1 cellular context compared by ENCODE assay signal in the genomic region with DNA sequence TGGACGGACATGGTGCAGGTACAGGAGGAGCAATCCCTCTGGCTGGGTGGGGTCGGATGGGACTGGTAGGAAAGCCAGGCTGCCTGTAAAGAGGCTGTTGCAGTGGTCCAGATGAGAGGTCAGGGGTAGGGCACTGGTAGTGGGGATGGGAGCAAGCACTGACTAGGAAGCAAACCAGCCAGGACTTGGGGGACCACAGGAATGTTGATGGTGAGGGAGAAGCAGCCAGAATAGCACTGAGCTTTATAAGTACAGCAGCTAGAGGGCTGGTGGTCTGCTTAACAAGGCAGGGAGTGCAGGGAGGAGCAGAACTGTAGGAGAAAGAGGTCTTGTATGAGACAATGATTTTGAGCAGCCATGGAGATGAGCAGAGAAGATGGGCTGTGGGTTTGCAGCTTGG.
TF ChIP-seq lines count a peak whose summit lies in the region.

No MANE protein-coding gene starts in this region.

TF ChIP-seq in HepG2, 621 proteins besides CTCF, POLR2A, EP300 and RAD21:
- TF ChIP-seq CBX1 (IDR thresholded peaks at IDR 0.05; ENCODE audit: low read depth) (no peak), ZNF780A (CRISPR knock-in tag; IDR thresholded peaks at IDR 0.05) (no peak), ZBTB7A (CRISPR knock-in tag; IDR thresholded peaks at IDR 0.05) (no peak), TCF7L2 (IDR thresholded peaks at IDR 0.05; ENCODE audit: low read depth, low read length) (no peak), TGIF2 (CRISPR knock-in tag; IDR thresholded peaks at IDR 0.05) (no peak), ZNF550 (CRISPR knock-in tag; IDR thresholded peaks at IDR 0.05; ENCODE audit: borderline replicate concordance) (no peak), SRSF1 (optimal IDR thresholded peaks at IDR 0.05; ENCODE audit: low read depth, low read length) (no peak), GATAD2A (CRISPR knock-in tag; IDR thresholded peaks at IDR 0.05) (no peak), ZSCAN22 (CRISPR knock-in tag; IDR thresholded peaks at IDR 0.05) (no peak), SP1 (IDR thresholded peaks at IDR 0.05) (no peak), SP1 (CRISPR knock-in tag; IDR thresholded peaks at IDR 0.05) (no peak), ZNF329 (CRISPR knock-in tag; IDR thresholded peaks at IDR 0.05; ENCODE audit: low read depth) (no peak), ZNF296 (CRISPR knock-in tag; conservative IDR thresholded peaks at IDR 0.05) (no peak), ZNF850 (CRISPR knock-in tag; conservative IDR thresholded peaks at IDR 0.05) (no peak), ATF7 (IDR thresholded peaks at IDR 0.05) (no peak), ATF7 (CRISPR knock-in tag; IDR thresholded peaks at IDR 0.05) (no peak), ZNF24 (IDR thresholded peaks at IDR 0.05) (no peak)
- TF ChIP-seq, protein P1, sequence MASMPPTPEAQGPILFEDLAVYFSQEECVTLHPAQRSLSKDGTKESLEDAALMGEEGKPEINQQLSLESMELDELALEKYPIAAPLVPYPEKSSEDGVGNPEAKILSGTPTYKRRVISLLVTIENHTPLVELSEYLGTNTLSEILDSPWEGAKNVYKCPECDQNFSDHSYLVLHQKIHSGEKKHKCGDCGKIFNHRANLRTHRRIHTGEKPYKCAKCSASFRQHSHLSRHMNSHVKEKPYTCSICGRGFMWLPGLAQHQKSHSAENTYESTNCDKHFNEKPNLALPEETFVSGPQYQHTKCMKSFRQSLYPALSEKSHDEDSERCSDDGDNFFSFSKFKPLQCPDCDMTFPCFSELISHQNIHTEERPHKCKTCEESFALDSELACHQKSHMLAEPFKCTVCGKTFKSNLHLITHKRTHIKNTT (CRISPR knock-in tag; IDR thresholded peaks at IDR 0.05) = no peak
- TF ChIP-seq, protein P2, sequence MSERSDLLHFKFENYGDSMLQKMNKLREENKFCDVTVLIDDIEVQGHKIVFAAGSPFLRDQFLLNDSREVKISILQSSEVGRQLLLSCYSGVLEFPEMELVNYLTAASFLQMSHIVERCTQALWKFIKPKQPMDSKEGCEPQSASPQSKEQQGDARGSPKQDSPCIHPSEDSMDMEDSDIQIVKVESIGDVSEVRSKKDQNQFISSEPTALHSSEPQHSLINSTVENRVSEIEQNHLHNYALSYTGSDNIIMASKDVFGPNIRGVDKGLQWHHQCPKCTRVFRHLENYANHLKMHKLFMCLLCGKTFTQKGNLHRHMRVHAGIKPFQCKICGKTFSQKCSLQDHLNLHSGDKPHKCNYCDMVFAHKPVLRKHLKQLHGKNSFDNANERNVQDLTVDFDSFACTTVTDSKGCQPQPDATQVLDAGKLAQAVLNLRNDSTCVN (CRISPR knock-in tag; IDR thresholded peaks at IDR 0.05; ENCODE audit: borderline replicate concordance) = no peak
- TF ChIP-seq, protein P3, sequence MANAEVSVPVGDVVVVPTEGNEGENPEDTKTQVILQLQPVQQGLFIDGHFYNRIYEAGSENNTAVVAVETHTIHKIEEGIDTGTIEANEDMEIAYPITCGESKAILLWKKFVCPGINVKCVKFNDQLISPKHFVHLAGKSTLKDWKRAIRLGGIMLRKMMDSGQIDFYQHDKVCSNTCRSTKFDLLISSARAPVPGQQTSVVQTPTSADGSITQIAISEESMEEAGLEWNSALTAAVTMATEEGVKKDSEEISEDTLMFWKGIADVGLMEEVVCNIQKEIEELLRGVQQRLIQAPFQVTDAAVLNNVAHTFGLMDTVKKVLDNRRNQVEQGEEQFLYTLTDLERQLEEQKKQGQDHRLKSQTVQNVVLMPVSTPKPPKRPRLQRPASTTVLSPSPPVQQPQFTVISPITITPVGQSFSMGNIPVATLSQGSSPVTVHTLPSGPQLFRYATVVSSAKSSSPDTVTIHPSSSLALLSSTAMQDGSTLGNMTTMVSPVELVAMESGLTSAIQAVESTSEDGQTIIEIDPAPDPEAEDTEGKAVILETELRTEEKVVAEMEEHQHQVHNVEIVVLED (CRISPR knock-in tag; IDR thresholded peaks at IDR 0.05; ENCODE audit: borderline replicate concordance) = no peak
